In the genomic region with DNA sequence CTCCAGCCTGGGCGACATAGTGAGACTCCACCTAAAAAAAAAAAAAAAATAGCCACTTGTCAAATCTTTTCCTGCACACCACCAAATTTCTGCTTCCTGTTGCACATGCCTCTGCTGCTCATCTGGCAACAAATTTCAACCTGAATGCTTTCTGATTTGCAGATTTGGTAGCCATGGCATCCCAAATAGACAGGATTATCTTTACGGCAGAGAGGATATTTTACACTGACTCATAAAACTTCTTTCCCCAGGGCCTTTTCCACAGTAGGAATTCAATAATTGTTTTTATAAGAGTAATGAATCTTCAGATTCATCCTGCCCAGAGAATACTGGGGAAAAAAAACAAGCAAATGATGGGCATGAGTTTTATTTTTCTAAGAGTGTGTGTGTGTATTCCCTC, we compare ENCODE assay signal across 18 cellular contexts.
DNase-seq lines count a peak whose midpoint lies in the region; ATAC-seq and TF ChIP-seq lines count a peak whose summit lies in the region.
"Had no signal": no experiment of that assay in that cellular context is flagged by ENCODE, and none has a peak within 500 bp of the region (broad histone marks: within the 10 kb centered on the region; RNA-seq: fewer than 3 reads in every experiment).

No MANE protein-coding gene starts in this region.

- no peaks in the 10 kb centered on the region for H3K27me3 Mint-ChIP-seq in progenitor cell of endocrine pancreas
- H3K27me3 Mint-ChIP-seq: IgD-negative memory B cell had no signal

- TF ChIP-seq CTCF in progenitor cell of endocrine pancreas (IDR thresholded peaks at IDR 0.05; ENCODE audit: unreplicated experiment): no peak

- peak; percentile 52 for DNase-seq in A172 (ENCODE audit: low spot score)
- peak; percentile 66 for DNase-seq in Daoy (ENCODE audit: low read depth)
- DNase-seq in NCI-H226: peak; percentile 70
- DNase-seq in left kidney (ENCODE audit: low read depth, low spot score): peak; percentile 8
- DNase-seq in progenitor cell of endocrine pancreas (ENCODE audit: low spot score, unreplicated experiment): no peak
- DNase-seq in stimulated activated CD4-positive, alpha-beta T cell treated with anti-CD3 and anti-CD28 coated beads, Interleukin-15, amount 100 ng/mL, for 24 hours: no peak
- DNase-seq: AML-193; CD4-positive, CD25-positive, alpha-beta regulatory T cell; MV-4-11; NCI-H1417; NCI-H1930; NCI-H2171 treated with DMSO at 0.1 percent for 48 hours; NCI-H774; Peyer's patch; SHP77 treated with DMSO at 0.1 percent for 48 hours had no signal

- no peaks in the 10 kb centered on the region for H3K9me3 Mint-ChIP-seq in progenitor cell of endocrine pancreas (ENCODE audit: low read depth)
- H3K9me3 Mint-ChIP-seq: H9 had no signal

- H3K36me3 Mint-ChIP-seq in progenitor cell of endocrine pancreas (ENCODE audit: insufficient read depth): no peaks in the 10 kb centered on the region
- H3K36me3 Mint-ChIP-seq: CD4-positive, CD25-positive, alpha-beta regulatory T cell; IgD-negative memory B cell had no signal

- no peaks in the 10 kb centered on the region for H3K4me1 Mint-ChIP-seq in progenitor cell of endocrine pancreas (ENCODE audit: low read depth)
- H3K4me1 Mint-ChIP-seq: CD4-positive, CD25-positive, alpha-beta regulatory T cell; IgD-negative memory B cell had no signal

- no peak overlapping the region for H3K27ac Mint-ChIP-seq in progenitor cell of endocrine pancreas
- H3K27ac Mint-ChIP-seq: CD4-positive, CD25-positive, alpha-beta regulatory T cell; IgD-negative memory B cell had no signal

- ATAC-seq in GM21825 (IDR thresholded peaks at IDR 0.05; ENCODE audit: unreplicated experiment): no peak

- H3K4me3 Mint-ChIP-seq in progenitor cell of endocrine pancreas (ENCODE audit: low read depth): no peak overlapping the region
- H3K4me3 Mint-ChIP-seq: CD4-positive, CD25-positive, alpha-beta regulatory T cell; H9; IgD-negative memory B cell had no signal

Comparison
In these comparisons a context has a peak if more than half of its experiments do, and no peak if none do; other contexts are left out.
1. DNase-seq: peak in A172 (single experiment), Daoy (single experiment), NCI-H226 (single experiment) and left kidney (single experiment); none in progenitor cell of endocrine pancreas (single experiment) and stimulated activated CD4-positive, alpha-beta T cell treated with anti-CD3 and anti-CD28 coated beads, Interleukin-15, amount 100 ng/mL, for 24 hours (single experiment).